In genomic region chr1:9593492-9594465, GRCh38 we compare ENCODE assay signal across 8 cellular contexts. TPM values are rescaled to one million over a fixed set of nuclear protein-coding genes. Genes with fewer than 3 reads are reported as not detected.
DNase-seq lines count a peak whose midpoint lies in the region; ATAC-seq and TF ChIP-seq lines count a peak whose summit lies in the region.

No MANE protein-coding gene starts in this region.

- no peak overlapping the region for H2BK120ac ChIP-seq in H9 (ENCODE audit: low read depth, low read length, poor library complexity, severe bottlenecking)

- H3F3A ChIP-seq in MM.1S (ENCODE audit: insufficient read depth, low read length): no peaks in the 10 kb centered on the region; the same call in 1 of the 2 replicates

- no peak overlapping the region for H3K9ac ChIP-seq in H9 (ENCODE audit: extremely low read depth, insufficient read length, low read length)
- no peak overlapping the region for H3K9ac ChIP-seq in parathyroid adenoma
- H3K9ac ChIP-seq in MM.1S (ENCODE audit: low read length): no peak overlapping the region

- H3K27ac ChIP-seq in C4-2B (peak overlapping the region; percentile 2; the same call in 1 of the 2 replicates), H9 (ENCODE audit: insufficient read length, low read depth, low read length) (no peak overlapping the region), parathyroid adenoma (peak overlapping the region; percentile 49), MM.1S (ENCODE audit: low read length) (no peak overlapping the region)

- TF ChIP-seq CTCF in C4-2B (conservative IDR thresholded peaks at IDR 0.05) (no peak), H9 (conservative IDR thresholded peaks at IDR 0.05) (peak; percentile 32; the same call in 2 of the 3 replicates), parathyroid adenoma (IDR thresholded peaks at IDR 0.05) (no peak), MM.1S (IDR thresholded peaks at IDR 0.05; ENCODE audit: low read length) (no peak)

- H3K4me1 Mint-ChIP-seq in H9: peaks cover 31 to 42% of the 10 kb centered on the region in 2 experiments

- H3K14ac ChIP-seq in H9 (ENCODE audit: insufficient read depth, low read length): no peak overlapping the region

- H3K36me3 ChIP-seq in parathyroid adenoma (ENCODE audit: control insufficient read depth, insufficient read depth, low read length) (no peaks in the 10 kb centered on the region), MM.1S (replicated peaks; ENCODE audit: insufficient read depth, low read length) (no peaks in the 10 kb centered on the region)

- H3K56ac ChIP-seq in H9 (ENCODE audit: insufficient read length, low read depth, low read length): no peak overlapping the region

- H3K79me2 ChIP-seq in H9 (ENCODE audit: insufficient read depth, low read length) (peaks cover 14% of the 10 kb centered on the region; the same call in 1 of the 2 replicates), parathyroid adenoma (peaks cover 11% of the 10 kb centered on the region), MM.1S (ENCODE audit: low read length) (peaks cover 81% of the 10 kb centered on the region)

- H3K23ac ChIP-seq in H9 (ENCODE audit: insufficient read length, low read depth, low read length): no peak overlapping the region

- H2AK5ac ChIP-seq in H9 (ENCODE audit: insufficient read length, low read length): no peak overlapping the region

- no peaks in the 10 kb centered on the region for H3K9me3 Mint-ChIP-seq in H9

- H3K23me2 ChIP-seq in H9 (ENCODE audit: insufficient read length, low read depth, low read length, poor library complexity, severe bottlenecking): peaks cover 9% of the 10 kb centered on the region

- H3K4me3 ChIP-seq in parathyroid adenoma (ENCODE audit: low read depth, low read length) (peak overlapping the region; percentile 25), MM.1S (ENCODE audit: low read length) (no peak overlapping the region)

- no peak overlapping the region for H4K8ac ChIP-seq in H9 (replicated peaks; ENCODE audit: insufficient read length, low read depth, low read length)

- no peaks in the 10 kb centered on the region for H3K9me3 ChIP-seq in H9 (ENCODE audit: control insufficient read depth, low read depth, low read length)
- no peaks in the 10 kb centered on the region for H3K9me3 ChIP-seq in parathyroid adenoma (ENCODE audit: control insufficient read depth, low read length)
- H3K9me3 ChIP-seq in MM.1S (replicated peaks; ENCODE audit: insufficient read depth, low read length): no peaks in the 10 kb centered on the region

- H3K27me3 Mint-ChIP-seq in H9 (ENCODE audit: low read depth): 0 out of 2 replicates have a peak, but pooled peaks cover 3% of the 10 kb centered on the region

- no peak overlapping the region for H4K91ac ChIP-seq in H9 (ENCODE audit: insufficient read length, low read depth, low read length)

- no peak overlapping the region for H4K5ac ChIP-seq in H9 (ENCODE audit: insufficient read length, low read depth, low read length)

- H3K9me2 ChIP-seq in MM.1S (replicated peaks; ENCODE audit: insufficient read depth, low read length): no peaks in the 10 kb centered on the region

- ATAC-seq in GM18861 (IDR thresholded peaks at IDR 0.05; ENCODE audit: unreplicated experiment): no peak

- DNase-seq in H9: peak; percentile 93
- peak; percentile 97 for DNase-seq in NCI-H510A (lab: John Stamatoyannopoulos, UW)
- DNase-seq in activated T-cell treated with anti-CD3 and anti-CD28 coated beads, Interleukin-2, amount 50 U/mL, for 48 hours: peak; percentile 52 to 61
- DNase-seq in germinal center (ENCODE audit: low spot score): peak; percentile 73
- DNase-seq in MM.1S: no peak

- H2BK15ac ChIP-seq in H9 (ENCODE audit: low read depth, low read length): no peak overlapping the region

- H3K36me3 Mint-ChIP-seq in H9 (ENCODE audit: insufficient read depth in 1 of 3, low read depth in 3 of 3): peaks cover 4 to 23% (median 13%) of the 10 kb centered on the region in 3 experiments; a peak in 6 of 7 replicates

- H3K4me1 ChIP-seq in H9 (ENCODE audit: insufficient read depth, low read length) (peaks cover 5% of the 10 kb centered on the region; the same call in 1 of the 2 replicates), parathyroid adenoma (peaks cover 12% of the 10 kb centered on the region), MM.1S (ENCODE audit: low read length) (peaks cover 6% of the 10 kb centered on the region; the same call in 1 of the 2 replicates)

- peak overlapping the region in 1 of 3 experiments; percentile 70; a peak in 2 of 7 replicates for H3K27ac Mint-ChIP-seq in H9

- H3K4me2 ChIP-seq in H9 (ENCODE audit: insufficient read depth, insufficient read length, low read length): no peak overlapping the region
- peak overlapping the region; percentile 48 for H3K4me2 ChIP-seq in parathyroid adenoma (ENCODE audit: low read length)
- H3K4me2 ChIP-seq in MM.1S (ENCODE audit: low read depth, low read length): no peak overlapping the region

- H4K20me1 ChIP-seq in H9 (ENCODE audit: control insufficient read depth, insufficient read depth, insufficient read length) (no peaks in the 10 kb centered on the region), MM.1S (ENCODE audit: insufficient read depth, low read length) (peaks cover 29% of the 10 kb centered on the region; the same call in 1 of the 2 replicates)

- WGBS in H9 (ENCODE audit: extremely low coverage, insufficient read length, low lambda C conversion rate): no CpG with 5 or more reads among the region's 25 CpGs

- H3T11ph ChIP-seq in H9 (ENCODE audit: low read length): no peak overlapping the region

- no peaks in the 10 kb centered on the region for H3K27me3 ChIP-seq in H9 (ENCODE audit: insufficient read depth, low read length)
- H3K27me3 ChIP-seq in parathyroid adenoma (ENCODE audit: control insufficient read depth, insufficient read depth, low read length): no peaks in the 10 kb centered on the region
- H3K27me3 ChIP-seq in MM.1S (replicated peaks; ENCODE audit: insufficient read depth, low read length): no peaks in the 10 kb centered on the region

- no peak overlapping the region for H3K18ac ChIP-seq in H9 (ENCODE audit: insufficient read length, low read depth, low read length)

- no peak overlapping the region for H2BK5ac ChIP-seq in H9 (ENCODE audit: insufficient read length, low read length)

- H2BK12ac ChIP-seq in H9 (ENCODE audit: insufficient read length, low read depth, low read length): no peak overlapping the region

- H2AFZ ChIP-seq in H9 (ENCODE audit: low read length): no peak overlapping the region
- peak overlapping the region; percentile 62 for H2AFZ ChIP-seq in parathyroid adenoma
- H2AFZ ChIP-seq in MM.1S (ENCODE audit: low read length): no peak overlapping the region

- peaks cover 12% of the 10 kb centered on the region for H3K79me1 ChIP-seq in H9 (ENCODE audit: insufficient read depth, low read depth, low read length, poor library complexity, severe bottlenecking)

- no peak overlapping the region; a peak in 1 of 5 replicates for H3K4me3 Mint-ChIP-seq in H9

- no peak overlapping the region for H2BK20ac ChIP-seq in H9 (ENCODE audit: low read depth, low read length, poor library complexity, severe bottlenecking)

- no peak overlapping the region for H3K4ac ChIP-seq in H9 (ENCODE audit: low read depth, low read length)

RNA-seq across cellular contexts. Expression of gene TMEM201, which starts 5.1 kb away (rescaled TPM):
- total RNA-seq in H9 (2021): 31.0 and 31.3 TPM in 2 replicates

RNA-seq across cellular contexts. Expression of gene SLC25A33, which starts 54.5 kb away (rescaled TPM):
- total RNA-seq in H9 (2021): 8.8 and 9.4 TPM in 2 replicates

RNA-seq across cellular contexts. Expression of gene PIK3CD, which starts 57.8 kb away (rescaled TPM):
- 10.0 and 10.6 TPM in 2 replicates for total RNA-seq in H9 (2021)

Comparison
In these comparisons a context has a peak if more than half of its experiments do, and no peak if none do; other contexts are left out.
1. H3K27ac ChIP-seq: peak in C4-2B (single experiment) and parathyroid adenoma (single experiment); none in H9 (single experiment) and MM.1S (single experiment).